Comparison of ENCODE assay signal across 10 cellular contexts in the genomic region with DNA sequence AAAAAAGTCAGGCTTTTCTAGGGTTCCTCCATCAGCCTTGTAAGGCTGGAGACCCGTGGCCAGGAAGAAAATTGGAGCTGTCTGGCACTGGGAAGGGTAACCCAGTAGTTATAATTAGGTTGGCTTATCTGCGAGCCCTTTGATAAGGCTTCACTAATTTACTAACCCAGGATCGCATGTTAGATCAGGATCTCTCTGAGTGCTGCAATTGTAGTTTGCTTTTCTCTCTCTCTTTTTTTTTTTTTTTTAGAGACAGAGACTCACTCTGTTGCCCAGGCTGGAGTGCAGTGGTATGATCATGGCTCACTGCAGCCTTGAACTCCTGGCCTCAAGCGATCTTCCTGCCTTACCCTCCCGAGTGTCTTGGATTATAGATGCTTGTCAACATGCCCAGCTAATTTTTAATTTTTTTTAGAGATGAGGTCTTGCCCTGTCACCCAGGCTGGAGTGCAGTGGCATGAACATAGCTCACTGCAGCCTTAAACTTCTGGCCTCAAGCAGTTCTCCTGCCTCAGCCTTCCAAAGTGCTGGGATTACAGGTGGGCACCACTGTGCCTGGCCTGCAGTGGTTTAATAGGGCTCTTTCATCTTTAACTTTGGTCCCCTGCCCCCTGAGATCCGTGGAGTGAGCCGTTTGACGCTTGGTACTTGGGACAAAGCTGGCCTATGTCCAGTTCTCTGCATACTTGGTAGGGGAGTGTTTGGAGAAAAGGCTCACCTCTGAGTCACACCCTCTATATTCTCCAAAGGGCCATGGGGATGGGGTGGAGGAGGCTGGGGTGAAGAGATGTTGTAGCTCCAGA. TPM values are rescaled to one million over a fixed set of nuclear protein-coding genes. Genes with fewer than 3 reads are reported as not detected.
DNase-seq lines count a peak whose midpoint lies in the region; ATAC-seq and TF ChIP-seq lines count a peak whose summit lies in the region.
"Had no signal": no experiment of that assay in that cellular context is flagged by ENCODE, and none has a peak within 500 bp of the region (broad histone marks: within the 10 kb centered on the region; RNA-seq: fewer than 3 reads in every experiment).

No MANE protein-coding gene starts in this region.

- POLR2A ChIA-PET in CD8-positive, alpha-beta T cell (lab: Charles Lee), result no interaction called here

- peaks cover 8% of the 10 kb centered on the region for H3K9me3 Mint-ChIP-seq in CD8-positive, alpha-beta T cell

- CTCF ChIA-PET in CD8-positive, alpha-beta T cell (lab: Charles Lee), result no interaction called here

- no peaks in the 10 kb centered on the region for H3K27me3 Mint-ChIP-seq in CD8-positive, alpha-beta T cell (ENCODE audit: low read depth)

- in situ Hi-C loops in astrocyte of the spinal cord (cut with HindIII; ENCODE audit: low sequenced_read_pairs), result no loop called here

- intact Hi-C loops in CD8-positive, alpha-beta T cell (cut with DNase I, micrococcal nuclease), result no loop called here
- intact Hi-C loops in mucosa of descending colon (cut with DNase I, micrococcal nuclease), result no loop called here

- H3K4me1 ChIP-seq in CD8-positive, alpha-beta T cell (ENCODE audit: insufficient read depth, low read length), result peaks cover 28% of the 10 kb centered on the region
- H3K4me1 ChIP-seq in HUES48 (ENCODE audit: control insufficient read depth, insufficient read depth, low read length) (peaks cover 22% of the 10 kb centered on the region), mucosa of descending colon (ENCODE audit: low read depth) (no peaks in the 10 kb centered on the region)

- no peaks in the 10 kb centered on the region for H3K36me3 ChIP-seq in CD8-positive, alpha-beta T cell (ENCODE audit: insufficient read depth, low read length)
- H3K36me3 ChIP-seq in HUES48 (ENCODE audit: control insufficient read depth, insufficient read depth, low read length) (peaks cover 4% of the 10 kb centered on the region; the same call in 1 of the 2 replicates), mucosa of descending colon (ENCODE audit: low read depth) (no peaks in the 10 kb centered on the region)
- H3K36me3 ChIP-seq: vagina had no signal

- no peaks in the 10 kb centered on the region for H3K27me3 ChIP-seq in CD8-positive, alpha-beta T cell (ENCODE audit: insufficient read depth, low read length)
- H3K27me3 ChIP-seq in HUES48 (ENCODE audit: control insufficient read depth, insufficient read depth, low read length), result no peaks in the 10 kb centered on the region
- H3K27me3 ChIP-seq: vagina had no signal

- H3K27ac Mint-ChIP-seq in CD8-positive, alpha-beta T cell, result peak overlapping the region; percentile 32

- H3K4me1 Mint-ChIP-seq in CD8-positive, alpha-beta T cell (ENCODE audit: low read depth), result peaks cover 54% of the 10 kb centered on the region

- no peak overlapping the region for H3K9ac ChIP-seq in HUES48 (ENCODE audit: low read depth, low read length)

- no peak for TF ChIP-seq CTCF in CD8-positive, alpha-beta T cell (IDR thresholded peaks at IDR 0.05)
- no peak for TF ChIP-seq CTCF in astrocyte of the spinal cord (IDR thresholded peaks at IDR 0.05; ENCODE audit: low read depth, low read length)
- TF ChIP-seq CTCF in mucosa of descending colon (IDR thresholded peaks at IDR 0.05), result no peak

- ATAC-seq in CD8-positive, alpha-beta T cell, result no peak
- ATAC-seq in mucosa of descending colon (peak; percentile 64), HG03378 (IDR thresholded peaks at IDR 0.05; ENCODE audit: unreplicated experiment) (no peak), HG02840 (IDR thresholded peaks at IDR 0.05; ENCODE audit: low FRiP score, unreplicated experiment) (no peak), HG03175 (IDR thresholded peaks at IDR 0.05; ENCODE audit: unreplicated experiment) (no peak)

- DNase-seq in CD8-positive, alpha-beta T cell, result no peak
- DNase-seq in astrocyte of the spinal cord (ENCODE audit: low read depth, low spot score), result peak; percentile 77
- no peak for DNase-seq in mucosa of descending colon
- no peak for DNase-seq in stimulated activated CD8-positive, alpha-beta memory T cell treated with anti-CD3 and anti-CD28 coated beads, Interleukin-4, amount 100 ng/mL, for 48 hours
- DNase-seq: activated naive CD4-positive, alpha-beta T cell treated with Interleukin-2 at 50 U/mL for 16 hours had no signal

- no peak overlapping the region for H3K4me3 Mint-ChIP-seq in CD8-positive, alpha-beta T cell

- no peaks in the 10 kb centered on the region for H3K9me3 ChIP-seq in CD8-positive, alpha-beta T cell (ENCODE audit: low read length)
- H3K9me3 ChIP-seq in HUES48 (ENCODE audit: control insufficient read depth, insufficient read depth, low read length) (peaks cover 6% of the 10 kb centered on the region; the same call in 1 of the 2 replicates), mucosa of descending colon (no peaks in the 10 kb centered on the region)
- H3K9me3 ChIP-seq: vagina had no signal

- H3K36me3 Mint-ChIP-seq in CD8-positive, alpha-beta T cell, result peaks cover 21% of the 10 kb centered on the region

- H3K4me3 ChIP-seq in CD8-positive, alpha-beta T cell (ENCODE audit: low read depth, low read length), result no peak overlapping the region
- H3K4me3 ChIP-seq in HUES48 (ENCODE audit: low read depth, low read length) (no peak overlapping the region), astrocyte of the spinal cord (ENCODE audit: low read depth, low read length) (no peak overlapping the region), mucosa of descending colon (no peak overlapping the region)
- H3K4me3 ChIP-seq: vagina had no signal

- no peak overlapping the region for H3K27ac ChIP-seq in CD8-positive, alpha-beta T cell (ENCODE audit: low read depth, low read length)
- H3K27ac ChIP-seq in HUES48 (ENCODE audit: low read depth, low read length), result peak overlapping the region; percentile 45
- H3K27ac ChIP-seq: vagina had no signal

RNA-seq across cellular contexts. Expression of a gene that starts 17.2 kb away (rescaled TPM):
- 10 to 100 TPM; 41.1 to 41.2 TPM for total RNA-seq in CD8-positive, alpha-beta T cell
- total RNA-seq in mucosa of descending colon, result 10 to 100 TPM; 13.8 to 40.0 (median 25.5) TPM
